In the genomic region with DNA sequence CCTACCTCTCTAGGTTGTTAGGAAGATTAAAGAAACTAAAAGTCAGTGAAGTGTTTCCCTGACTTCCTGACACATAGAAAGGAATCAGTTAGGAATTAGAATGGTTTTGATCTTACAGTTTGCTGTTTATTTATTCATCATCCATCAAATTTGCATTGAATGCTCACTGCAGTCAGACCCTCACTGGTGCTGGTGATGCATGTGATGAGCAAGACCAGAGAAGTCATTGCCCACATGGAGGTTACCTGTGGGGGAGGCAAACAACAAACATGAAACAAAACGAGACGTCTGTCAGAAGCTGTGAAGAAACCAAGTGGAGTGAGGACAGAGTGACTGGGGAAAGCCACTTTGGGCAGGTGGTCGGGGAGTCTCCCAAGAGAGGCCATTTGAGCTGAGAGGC, we compare ENCODE assay signal across 18 cellular contexts. TPM values are rescaled to one million over a fixed set of nuclear protein-coding genes. Genes with fewer than 3 reads are reported as not detected.
DNase-seq lines count a peak whose midpoint lies in the region; ATAC-seq and TF ChIP-seq lines count a peak whose summit lies in the region.
"Had no signal": no experiment of that assay in that cellular context is flagged by ENCODE, and none has a peak within 500 bp of the region (broad histone marks: within the 10 kb centered on the region; RNA-seq: fewer than 3 reads in every experiment).

No MANE protein-coding gene starts in this region.

- H3K27ac Mint-ChIP-seq in Caco-2 (ENCODE audit: unreplicated experiment) (peak overlapping the region; percentile 80), endothelial cell (ENCODE audit: unreplicated experiment) (peak overlapping the region; percentile 27)

- H3K4me1 ChIP-seq in Caco-2 (peaks cover 53% of the 10 kb centered on the region), IMR-90 (ENCODE audit: control insufficient read depth, insufficient read depth, low read length) (peaks cover 21% of the 10 kb centered on the region), Peyer's patch (peaks cover 0 to 9% (median 2%) of the 10 kb centered on the region in 4 donors)
- H3K4me1 ChIP-seq: colonic mucosa had no signal

- no peak for TF ChIP-seq RAD21 in IMR-90 (IDR thresholded peaks at IDR 0.05; ENCODE audit: low read length)

- no peak overlapping the region for H3K14ac ChIP-seq in IMR-90 (replicated peaks; ENCODE audit: low read depth, low read length)

- no peak overlapping the region for H4K91ac ChIP-seq in IMR-90 (ENCODE audit: insufficient read depth, low read depth, low read length)

- H3K4ac ChIP-seq in IMR-90 (ENCODE audit: low read depth, low read length): no peak overlapping the region

- no peaks in the 10 kb centered on the region for H3K27me3 ChIP-seq in Caco-2 (replicated peaks; ENCODE audit: control insufficient read depth, insufficient read depth, low read length)
- H3K27me3 ChIP-seq in IMR-90 (ENCODE audit: control insufficient read depth, insufficient read depth, low read length): no peaks in the 10 kb centered on the region
- no peaks in the 10 kb centered on the region for H3K27me3 ChIP-seq in Peyer's patch
- H3K27me3 ChIP-seq: colonic mucosa, gastroesophageal sphincter had no signal

- peaks cover 33 to 74% of the 10 kb centered on the region in 2 experiments for H3K79me1 ChIP-seq in IMR-90 (ENCODE audit: low read depth in 1 of 2, low read length in 2 of 2)

- no peak for ATAC-seq in IMR-90 (ENCODE audit: low read depth)
- ATAC-seq: gastroesophageal sphincter; naive thymus-derived CD4-positive, alpha-beta T cell had no signal

- H3K56ac ChIP-seq in IMR-90 (ENCODE audit: extremely low read depth, insufficient read depth, low read length): no peak overlapping the region

- no CpG with 5 or more reads among the region's 3 CpGs for WGBS in IMR-90 (ENCODE audit: extremely low coverage in 2 of 2, insufficient read length in 1 of 2), 2 experiments

- H3K9ac ChIP-seq in IMR-90 (ENCODE audit: low read depth, low read length): no peak overlapping the region

- no peak overlapping the region for H3K27ac ChIP-seq in IMR-90 (ENCODE audit: insufficient read depth, low read length)
- H3K27ac ChIP-seq in Peyer's patch: peak overlapping the region in 1 of 4 donors; percentile 75
- H3K27ac ChIP-seq: colonic mucosa had no signal

- H3K27me3 Mint-ChIP-seq in Caco-2 (ENCODE audit: insufficient read depth, unreplicated experiment) (no peaks in the 10 kb centered on the region), endothelial cell (ENCODE audit: unreplicated experiment) (peaks cover 5% of the 10 kb centered on the region)
- H3K27me3 Mint-ChIP-seq: naive thymus-derived CD4-positive, alpha-beta T cell had no signal

- intact Hi-C loops in Caco-2 (cut with micrococcal nuclease; ENCODE audit: unreplicated experiment): no loop called here
- intact Hi-C loops in IMR-90 (cut with micrococcal nuclease): no loop called here

- no TSS peak for BruUV-seq in Caco-2 (replicated peaks; lab: Mats Ljungman, UMichigan)
- no TSS peak for BruUV-seq in IMR-90 (replicated peaks; lab: Mats Ljungman, UMichigan)

- H2AK9ac ChIP-seq in IMR-90 (replicated peaks; ENCODE audit: low read depth, low read length, poor library complexity): no peak overlapping the region

- no peak for TF ChIP-seq CTCF in Caco-2 (IDR thresholded peaks at IDR 0.05; ENCODE audit: insufficient read depth in 1 of 2, low read depth in 1 of 2, low read length in 1 of 2, severe bottlenecking in 1 of 2, unreplicated experiment in 1 of 2)
- TF ChIP-seq CTCF in IMR-90 (conservative IDR thresholded peaks at IDR 0.05; ENCODE audit: low read depth, low read length): no peak
- TF ChIP-seq CTCF in endothelial cell (IDR thresholded peaks at IDR 0.05; ENCODE audit: unreplicated experiment): no peak
- TF ChIP-seq CTCF in Peyer's patch (IDR thresholded peaks at IDR 0.05): no peak

- CTCF ChIA-PET in Caco-2 (lab: Charles Lee): no interaction called here
- CTCF ChIA-PET in IMR-90 (lab: Yijun Ruan, JAX): no interaction called here

- H2BK120ac ChIP-seq in IMR-90 (ENCODE audit: low read depth, low read length): no peak overlapping the region

- H2AK5ac ChIP-seq in IMR-90 (ENCODE audit: low read depth, low read length): no peak overlapping the region

- no peak overlapping the region for H2BK5ac ChIP-seq in IMR-90 (ENCODE audit: low read depth, low read length, poor library complexity, severe bottlenecking)

- no peak overlapping the region for H3K18ac ChIP-seq in IMR-90 (ENCODE audit: low read depth, low read length)

- in situ Hi-C loops in IMR-90 (cut with MboI; ENCODE audit: low sequenced_read_pairs): no loop called here

- peaks cover 34% of the 10 kb centered on the region for H4K20me1 ChIP-seq in IMR-90 (ENCODE audit: insufficient read depth, low read length)

- no peak overlapping the region for H4K5ac ChIP-seq in IMR-90 (ENCODE audit: low read depth, low read length)

- H4K8ac ChIP-seq in IMR-90 (ENCODE audit: low read depth in 2 of 2, low read length in 2 of 2): no peak overlapping the region

- no peak overlapping the region for H2BK20ac ChIP-seq in IMR-90 (ENCODE audit: low read depth, low read length)

- peak overlapping the region; percentile 26; the same call in 1 of the 2 replicates for H3K23ac ChIP-seq in IMR-90 (ENCODE audit: low read depth, low read length)

- H3K4me3 ChIP-seq in Caco-2 (ENCODE audit: low read depth, low read length) (no peak overlapping the region), IMR-90 (ENCODE audit: insufficient read depth, low read depth, low read length) (no peak overlapping the region), Peyer's patch (no peak overlapping the region)
- H3K4me3 ChIP-seq: colonic mucosa, gastroesophageal sphincter, HAP-1 had no signal

- H2BK15ac ChIP-seq in IMR-90 (ENCODE audit: low read depth, low read length): no peak overlapping the region

- DNase-seq in Caco-2 (no peak), IMR-90 (no peak), endothelial cell (ENCODE audit: low spot score) (no peak), renal cortical epithelial cell (ENCODE audit: low read depth) (peak; percentile 65), NCI-H345 (lab: John Stamatoyannopoulos, UW) (no peak), Peyer's patch (no peak)
- no peak for DNase-seq in stimulated activated CD8-positive, alpha-beta memory T cell treated with anti-CD3 and anti-CD28 coated beads, Interleukin-4, amount 100 ng/mL, for 48 hours
- DNase-seq: activated CD4-positive, CD25-positive, alpha-beta regulatory T cell treated with anti-CD3 and anti-CD28 coated beads, Interleukin-2, amount 50 U/mL, for 72 hours; C1 segment of cervical spinal cord; colonic mucosa; Kasumi-1; NCI-H1436; SHP77; stimulated activated CD4-positive, alpha-beta T cell treated with anti-CD3 and anti-CD28 coated beads, Interleukin-15, amount 100 ng/mL, for 24 hours had no signal

- dilution Hi-C loops in IMR-90 (cut with HindIII; ENCODE audit: low sequenced_read_pairs, unreplicated experiment): no loop called here

- peaks cover 12% of the 10 kb centered on the region for H3K9me1 ChIP-seq in IMR-90 (ENCODE audit: insufficient read depth, low read length)

- H3K9me3 Mint-ChIP-seq in Caco-2 (ENCODE audit: unreplicated experiment) (no peaks in the 10 kb centered on the region), endothelial cell (ENCODE audit: unreplicated experiment) (no peaks in the 10 kb centered on the region)
- H3K9me3 Mint-ChIP-seq: naive thymus-derived CD4-positive, alpha-beta T cell; T-helper 2 cell treated with Interferon-gamma antibody and Interleukin-4, amounts not matched to agents 5 μg/mL and 100 μg/mL, for 36 hours had no signal

- no peaks in the 10 kb centered on the region; the same call in 1 of the 2 replicates for H3K36me3 ChIP-seq in Caco-2 (ENCODE audit: control insufficient read depth, insufficient read depth, low read length)
- H3K36me3 ChIP-seq in IMR-90 (ENCODE audit: control insufficient read depth, insufficient read depth, low read length): peaks cover 32% of the 10 kb centered on the region
- H3K36me3 ChIP-seq in Peyer's patch: peaks cover 0 to 42% (median 0%) of the 10 kb centered on the region in 3 donors

- no peak for TF ChIP-seq POLR2A in IMR-90 (IDR thresholded peaks at IDR 0.05; ENCODE audit: low read depth, low read length)
- no peak for TF ChIP-seq POLR2A in Peyer's patch (IDR thresholded peaks at IDR 0.05)

- H3K9me3 ChIP-seq in Caco-2 (no peaks in the 10 kb centered on the region), IMR-90 (ENCODE audit: control insufficient read depth, insufficient read depth, low read length) (no peaks in the 10 kb centered on the region), Peyer's patch (no peaks in the 10 kb centered on the region)
- H3K9me3 ChIP-seq: colonic mucosa, gastroesophageal sphincter, HAP-1 had no signal

- no peak overlapping the region for H3K4me2 ChIP-seq in IMR-90 (ENCODE audit: low read depth, low read length)

- H3K4me1 Mint-ChIP-seq in Caco-2 (ENCODE audit: low read depth, unreplicated experiment): peaks cover 18% of the 10 kb centered on the region
- peaks cover 4% of the 10 kb centered on the region for H3K4me1 Mint-ChIP-seq in endothelial cell (ENCODE audit: unreplicated experiment)

- H2AFZ ChIP-seq in IMR-90 (replicated peaks; ENCODE audit: low read length, poor library complexity): no peak overlapping the region

- H3K4me3 Mint-ChIP-seq in Caco-2 (ENCODE audit: unreplicated experiment) (peak overlapping the region; percentile 12), endothelial cell (ENCODE audit: unreplicated experiment) (peak overlapping the region; percentile 21)
- H3K4me3 Mint-ChIP-seq: naive thymus-derived CD4-positive, alpha-beta T cell; T-helper 2 cell treated with Interferon-gamma antibody and Interleukin-4, amounts not matched to agents 5 μg/mL and 100 μg/mL, for 36 hours had no signal

- H3K36me3 Mint-ChIP-seq in Caco-2 (ENCODE audit: insufficient read depth, unreplicated experiment): peaks cover 74% of the 10 kb centered on the region
- peaks cover 40% of the 10 kb centered on the region for H3K36me3 Mint-ChIP-seq in endothelial cell (ENCODE audit: low read depth, unreplicated experiment)

- POLR2A ChIA-PET in Caco-2 (lab: Charles Lee): interaction anchor here (0.7 kb wide), 1 partner anchor 1975 kb away, joined by 4 read pairs; no protein-coding TSS in a partner anchor
- POLR2A ChIA-PET in IMR-90 (lab: Charles Lee; ENCODE audit: unreplicated experiment): no interaction called here

RNA-seq across cellular contexts. Expression of a gene that starts 6.4 kb away (rescaled TPM):
- total RNA-seq in Caco-2 (2022) (63.1 and 63.7 TPM in 2 replicates), IMR-90 (2012; rRNA removed) (41.0 and 45.5 TPM in 2 replicates), endothelial cell (ENCODE audit: unreplicated experiment) (41.2 TPM), renal cortical epithelial cell (29.5 and 38.2 TPM in 2 replicates), Peyer's patch (100 to 1,000 TPM in 3 of 4 donors, 10 to 100 TPM in 1; 43.7 to 181 (median 107) TPM)
- polyA plus RNA-seq in IMR-90 (2012; rRNA removed): 40.4 and 43.2 TPM in 2 replicates
- 11.2 and 42.3 TPM in 2 replicates for polyA plus RNA-seq in IMR-90 (2012; cell fraction: cytosol; rRNA removed)
- 23.0 and 58.3 TPM in 2 replicates for polyA plus RNA-seq in IMR-90 (2012; cell fraction: nucleus; rRNA removed; ENCODE audit: low replicate concordance)

RNA-seq across cellular contexts. Expression of a gene that starts 35.6 kb away (rescaled TPM):
- total RNA-seq in Caco-2 (2022) (0.09 and 0.18 TPM in 2 replicates), IMR-90 (2012; rRNA removed) (under 0.01 TPM in 2 replicates), endothelial cell (ENCODE audit: unreplicated experiment) (0.38 TPM), renal cortical epithelial cell (0.65 TPM in 1 of 2 replicates, not detected in the other), Peyer's patch (1 to 10 TPM in 1 of 4 donors, under 1 TPM in 2, not detected in 1; 0.85 to 1.6 (median 0.88) TPM)
- polyA plus RNA-seq in IMR-90 (2012; rRNA removed): 0.07 and 0.09 TPM in 2 replicates
- 0.02 TPM in 1 of 2 replicates, not detected in the other for polyA plus RNA-seq in IMR-90 (2012; cell fraction: cytosol; rRNA removed)
- polyA plus RNA-seq in IMR-90 (2012; cell fraction: nucleus; rRNA removed; ENCODE audit: low replicate concordance): 0.30 and 0.76 TPM in 2 replicates
